ENCODE assay signal across 10 cellular contexts in the genomic region with DNA sequence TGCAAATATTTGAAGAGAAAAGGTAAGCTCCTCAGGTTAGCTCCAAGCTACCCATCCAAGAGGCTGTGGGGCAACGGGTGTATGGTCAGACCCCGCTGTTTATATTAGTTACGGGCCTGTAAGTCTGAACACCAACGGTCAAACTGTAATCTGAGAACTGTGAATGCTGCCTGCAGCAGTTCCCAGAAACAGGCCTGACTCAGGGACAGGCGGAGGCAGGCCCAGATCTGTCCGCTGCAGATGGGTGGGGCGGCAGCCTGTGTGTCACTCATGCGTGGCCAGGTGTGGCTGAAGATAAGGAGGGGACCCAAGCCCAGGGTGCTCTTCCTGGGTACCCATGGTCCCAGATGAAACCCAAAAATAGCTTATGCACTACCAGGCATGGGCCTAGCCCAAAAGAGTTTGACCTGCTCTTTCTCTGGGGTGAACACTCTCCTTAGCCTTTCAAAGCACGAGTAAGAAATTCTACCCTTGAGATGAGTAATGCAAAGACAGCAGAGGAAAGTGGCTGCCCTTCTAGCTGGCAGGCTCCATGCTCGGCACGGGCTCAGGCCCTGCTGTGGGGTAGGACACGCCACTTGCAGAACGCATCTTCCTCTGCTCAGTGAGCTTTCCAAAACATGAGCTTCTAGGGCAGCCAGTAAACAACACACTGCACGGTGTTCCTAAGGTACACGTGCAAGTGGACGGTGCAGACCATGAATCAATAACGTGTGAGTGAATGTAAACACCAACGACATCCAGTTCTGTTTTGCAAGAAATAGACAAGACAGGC. TPM values are rescaled to one million over a fixed set of nuclear protein-coding genes. Genes with fewer than 3 reads are reported as not detected.
DNase-seq lines count a peak whose midpoint lies in the region; ATAC-seq and TF ChIP-seq lines count a peak whose summit lies in the region.
"Had no signal": no experiment of that assay in that cellular context is flagged by ENCODE, and none has a peak within 500 bp of the region (broad histone marks: within the 10 kb centered on the region; RNA-seq: fewer than 3 reads in every experiment).

No MANE protein-coding gene starts in this region.

- H3K27me3 ChIP-seq in HCT116 (ENCODE audit: insufficient read depth, low read length) = no peaks in the 10 kb centered on the region
- no peaks in the 10 kb centered on the region for H3K27me3 ChIP-seq in mammary epithelial cell (ENCODE audit: insufficient read depth, low read length)
- no peaks in the 10 kb centered on the region for H3K27me3 ChIP-seq in left lung
- no peaks in the 10 kb centered on the region for H3K27me3 ChIP-seq in dorsolateral prefrontal cortex

- no peak for TF ChIP-seq CTCF in HCT116 (IDR thresholded peaks at IDR 0.05 in 2 of 3, conservative IDR thresholded peaks at IDR 0.05 in 1 of 3; ENCODE audit: borderline replicate concordance in 1 of 3, insufficient read depth in 1 of 3, low read depth in 2 of 3, low read length in 2 of 3)
- no peak for TF ChIP-seq CTCF in mammary epithelial cell (conservative IDR thresholded peaks at IDR 0.05 in 1 of 2, IDR thresholded peaks at IDR 0.05 in 1 of 2; ENCODE audit: extremely low read depth in 1 of 2, insufficient read depth in 1 of 2, low read depth in 1 of 2, low read length in 2 of 2)
- no peak for TF ChIP-seq CTCF in left lung (IDR thresholded peaks at IDR 0.05)
- TF ChIP-seq CTCF in dorsolateral prefrontal cortex (IDR thresholded peaks at IDR 0.05 in 54 of 56, conservative IDR thresholded peaks at IDR 0.05 in 2 of 56; ENCODE audit: low read depth in 1 of 56, partially characterized antibody in 56 of 56) = no peak

- H3K4me1 Mint-ChIP-seq in activated T-cell treated with anti-CD3 and anti-CD28 coated beads, Interleukin-2, amount 50 U/mL, for 4 hours (ENCODE audit: low read depth) = peaks cover 5% of the 10 kb centered on the region

- intact Hi-C loops in HCT116 (cut with micrococcal nuclease) (loop anchor here (10.0 kb wide), 1 partner anchor 87 kb away; no protein-coding TSS in a partner anchor), mammary epithelial cell (cut with micrococcal nuclease) (loop anchor here (5.0 kb wide), 1 partner anchor 45 kb away; a partner anchor contains a TSS), left lung (cut with DNase I) (no loop called here), dorsolateral prefrontal cortex (cut with DNase I) (loop anchor here in 1 of 2 donors (5.0 kb wide), 1 partner anchor 40 kb away; no protein-coding TSS in a partner anchor)

- peak; percentile 98 for ATAC-seq in HCT116
- no peak for ATAC-seq in GM19324 (IDR thresholded peaks at IDR 0.05; ENCODE audit: low FRiP score, unreplicated experiment)
- ATAC-seq in left lung = no peak
- ATAC-seq in activated T-cell treated with anti-CD3 and anti-CD28 coated beads, Interleukin-2, amount 50 U/mL, for 4 hours = no peak

- H3K4me1 ChIP-seq in HCT116 (ENCODE audit: control insufficient read depth in 1 of 2, insufficient read depth in 2 of 2, low read length in 2 of 2) (peaks cover 20% of the 10 kb centered on the region in 2 experiments), mammary epithelial cell (ENCODE audit: insufficient read depth, low read length) (peaks cover 30% of the 10 kb centered on the region), left lung (no peaks in the 10 kb centered on the region)

- no peak overlapping the region for H3K4me3 Mint-ChIP-seq in activated T-cell treated with anti-CD3 and anti-CD28 coated beads, Interleukin-2, amount 50 U/mL, for 4 hours

- peak; percentile 56 for DNase-seq in HCT116 (ENCODE audit: low read depth, low spot score)
- DNase-seq in NCI-H526 (lab: John Stamatoyannopoulos, UW) = peak; percentile 90 to 94
- peak; percentile 96 for DNase-seq in mammary epithelial cell
- peak; percentile 49 for DNase-seq in non-pigmented ciliary epithelial cell (ENCODE audit: low read depth)
- no peak for DNase-seq in left lung
- DNase-seq in activated T-cell treated with anti-CD3 and anti-CD28 coated beads, Interleukin-2, amount 50 U/mL, for 4 hours = no peak
- DNase-seq in dorsolateral prefrontal cortex = no peak
- DNase-seq: activated CD8-positive, alpha-beta memory T cell treated with anti-CD3 and anti-CD28 coated beads, Interleukin-2, amount 50 U/mL, for 4 hours had no signal

- H3K27me3 Mint-ChIP-seq in activated T-cell treated with anti-CD3 and anti-CD28 coated beads, Interleukin-2, amount 50 U/mL, for 4 hours (ENCODE audit: low read depth) = no peaks in the 10 kb centered on the region

- peak overlapping the region; percentile 56 for H3K4me2 ChIP-seq in HCT116 (ENCODE audit: low read length)
- peak overlapping the region; percentile 72 for H3K4me2 ChIP-seq in mammary epithelial cell (ENCODE audit: insufficient read depth, low read depth, low read length)

- peak overlapping the region; percentile 35 for H3K9ac ChIP-seq in HCT116 (ENCODE audit: low read length)
- H3K9ac ChIP-seq in mammary epithelial cell (ENCODE audit: insufficient read depth, low read length) = peak overlapping the region; percentile 55

- BruUV-seq in HCT116 (replicated peaks; lab: Mats Ljungman, UMichigan) (no TSS peak), mammary epithelial cell (replicated peaks; lab: Mats Ljungman, UMichigan) (no TSS peak)

- H3K79me2 ChIP-seq in HCT116 (ENCODE audit: insufficient read depth, low read length) (peaks cover 37% of the 10 kb centered on the region), mammary epithelial cell (ENCODE audit: insufficient read depth, low read length) (peaks cover 53% of the 10 kb centered on the region)

- no peak for TF ChIP-seq POLR2A in HCT116 (IDR thresholded peaks at IDR 0.05; ENCODE audit: borderline replicate concordance, extremely low read depth, insufficient read depth, insufficient read length)

- dilution Hi-C loops in mammary epithelial cell (cut with HindIII; ENCODE audit: low sequenced_read_pairs) = loop anchor here (5.0 kb wide), 1 partner anchor 100 kb away; no protein-coding TSS in a partner anchor

- H3K27ac ChIP-seq in HCT116 (ENCODE audit: low read depth, low read length) (peak overlapping the region; percentile 75), mammary epithelial cell (ENCODE audit: insufficient read depth, low read depth, low read length) (peak overlapping the region; percentile 83), left lung (no peak overlapping the region), dorsolateral prefrontal cortex (no peak overlapping the region)

- H3K9me3 ChIP-seq in HCT116 (ENCODE audit: control insufficient read depth in 1 of 2, insufficient read depth in 1 of 2, low read depth in 1 of 2, low read length in 2 of 2) (no peaks in the 10 kb centered on the region), mammary epithelial cell (replicated peaks; ENCODE audit: insufficient read depth, low read length) (no peaks in the 10 kb centered on the region), left lung (no peaks in the 10 kb centered on the region)
- H3K9me3 ChIP-seq: Caco-2 had no signal

- peaks cover 35% of the 10 kb centered on the region for H3K36me3 Mint-ChIP-seq in activated T-cell treated with anti-CD3 and anti-CD28 coated beads, Interleukin-2, amount 50 U/mL, for 4 hours (ENCODE audit: insufficient read depth)

- CTCF ChIA-PET in HCT116 (lab: Charles Lee) (no interaction called here), mammary epithelial cell (lab: Charles Lee; ENCODE audit: low non-redundant PET) (interaction anchor here (0.6 kb wide), 1 partner anchor 101 kb away, joined by 3 read pairs; no protein-coding TSS in a partner anchor)

- in situ Hi-C loops in mammary epithelial cell (cut with MboI; ENCODE audit: low sequenced_read_pairs in 2 of 2) = loop anchor here in 1 of 2 donors (25.0 kb wide), 1 partner anchor 310 kb away; no protein-coding TSS in a partner anchor

- RAD21 ChIA-PET in HCT116 (lab: Charles Lee; ENCODE audit: low non-redundant PET in 1 of 2, low total read pairs in 2 of 2, uncharacterized antibody in 2 of 2, unreplicated experiment in 2 of 2) = no interaction called here

- peaks cover 15 to 21% of the 10 kb centered on the region in 2 experiments for H3K36me3 ChIP-seq in HCT116 (ENCODE audit: control insufficient read depth in 1 of 2, insufficient read depth in 2 of 2, low read length in 2 of 2)
- peaks cover under 1% of the 10 kb centered on the region for H3K36me3 ChIP-seq in mammary epithelial cell (ENCODE audit: insufficient read depth, low read length)
- H3K36me3 ChIP-seq in left lung = peaks cover 0 to 80% of the 10 kb centered on the region in 2 donors

- no peaks in the 10 kb centered on the region for H3K9me3 Mint-ChIP-seq in activated T-cell treated with anti-CD3 and anti-CD28 coated beads, Interleukin-2, amount 50 U/mL, for 4 hours

- WGBS in mammary epithelial cell (ENCODE audit: low coverage, missing lambda C conversion rate) = 20% methylated on average over 18 of the region's 18 CpGs

- H4K20me1 ChIP-seq in HCT116 (ENCODE audit: insufficient read depth) (no peaks in the 10 kb centered on the region), mammary epithelial cell (ENCODE audit: insufficient read depth, low read length) (no peaks in the 10 kb centered on the region)

- peak overlapping the region in 1 of 2 experiments; percentile 12; a peak in 1 of 4 replicates for H3K4me3 ChIP-seq in HCT116 (replicated peaks in 1 of 2; ENCODE audit: low read depth in 1 of 2, low read length in 2 of 2)
- H3K4me3 ChIP-seq in mammary epithelial cell (replicated peaks in 1 of 3; ENCODE audit: insufficient read depth in 1 of 3, low read depth in 2 of 3, low read length in 3 of 3) = no peak overlapping the region
- H3K4me3 ChIP-seq in left lung = no peak overlapping the region
- H3K4me3 ChIP-seq in dorsolateral prefrontal cortex = no peak overlapping the region

- TF ChIP-seq RAD21 in HCT116 (IDR thresholded peaks at IDR 0.05; ENCODE audit: low read depth) = no peak

- H2AFZ ChIP-seq in HCT116 (ENCODE audit: low read depth, low read length, poor library complexity, severe bottlenecking) = no peak overlapping the region
- peak overlapping the region; percentile 78 for H2AFZ ChIP-seq in mammary epithelial cell (ENCODE audit: low read depth, low read length)

- POLR2A ChIA-PET in HCT116 (lab: Charles Lee) = no interaction called here

- H3K9me2 ChIP-seq in HCT116 (ENCODE audit: insufficient read depth) = no peaks in the 10 kb centered on the region

TF ChIP-seq in HCT116, 20 proteins besides CTCF, POLR2A, EP300 and RAD21 (continues in another document):
- 0 out of 2 replicates have a peak, but pooled peaks have one; percentile 35 for TF ChIP-seq ZFX (IDR thresholded peaks at IDR 0.05)

RNA-seq across cellular contexts. Expression of a gene that starts 9.1 kb away (rescaled TPM):
- total RNA-seq in HCT116 (2021; ENCODE audit: unreplicated experiment) = 54.8 TPM
- polyA plus RNA-seq in HCT116 (2012) = 37.7 and 48.4 TPM in 2 replicates
- total RNA-seq in mammary epithelial cell = 10 to 100 TPM; 39.2 to 43.4 TPM
- 48.8 TPM for polyA plus RNA-seq in mammary epithelial cell
- 47.1 TPM for polyA minus RNA-seq in mammary epithelial cell
- 10 to 100 TPM; 28.5 to 40.2 TPM for total RNA-seq in left lung
- 10 to 100 TPM; 30.4 to 33.4 (median 31.4) TPM for total RNA-seq in activated T-cell treated with anti-CD3 and anti-CD28 coated beads, Interleukin-2, amount 50 U/mL, for 4 hours
- 10 to 100 TPM; 42.5 to 80.5 (median 55.0) TPM for total RNA-seq in dorsolateral prefrontal cortex

RNA-seq across cellular contexts. Expression of a gene that starts 44.7 kb away (rescaled TPM):
- total RNA-seq in HCT116 (2021; ENCODE audit: unreplicated experiment) (33.1 TPM), mammary epithelial cell (10 to 100 TPM; 23.5 to 25.5 TPM), left lung (10 to 100 TPM; 22.9 to 27.0 TPM), dorsolateral prefrontal cortex (100 to 1,000 TPM in 1 of 120 experiments, 10 to 100 TPM in 119; 59.6 to 100 (median 81.1) TPM)
- 17.8 and 18.1 TPM in 2 replicates for polyA plus RNA-seq in HCT116 (2012)
- polyA plus RNA-seq in mammary epithelial cell = 6.0 TPM
- polyA minus RNA-seq in mammary epithelial cell = 25.7 TPM
- total RNA-seq in activated T-cell treated with anti-CD3 and anti-CD28 coated beads, Interleukin-2, amount 50 U/mL, for 4 hours = 10 to 100 TPM; 26.7 to 37.4 (median 29.2) TPM

Comparison
In these comparisons a context has a peak if more than half of its experiments do, and no peak if none do; other contexts are left out.
1. DNase-seq: peak in HCT116 (single experiment), NCI-H526 (2 of 2), mammary epithelial cell (single experiment) and non-pigmented ciliary epithelial cell (single experiment); none in left lung (0 of 2), activated T-cell treated with anti-CD3 and anti-CD28 coated beads, Interleukin-2, amount 50 U/mL, for 4 hours (single experiment) and dorsolateral prefrontal cortex (0 of 10).
2. H3K27ac ChIP-seq: peak in HCT116 (single experiment) and mammary epithelial cell (single experiment); none in left lung (0 of 2) and dorsolateral prefrontal cortex (0 of 59).
3. intact Hi-C loops: an anchor here in HCT116 (10.0 kb wide) and mammary epithelial cell (5.0 kb wide); none called in left lung.